Comparison of ENCODE assay signal across 1 cellular context in genomic region chrX:30246769-30247489, GRCh38.
TF ChIP-seq lines count a peak whose summit lies in the region.

A gene with protein sequence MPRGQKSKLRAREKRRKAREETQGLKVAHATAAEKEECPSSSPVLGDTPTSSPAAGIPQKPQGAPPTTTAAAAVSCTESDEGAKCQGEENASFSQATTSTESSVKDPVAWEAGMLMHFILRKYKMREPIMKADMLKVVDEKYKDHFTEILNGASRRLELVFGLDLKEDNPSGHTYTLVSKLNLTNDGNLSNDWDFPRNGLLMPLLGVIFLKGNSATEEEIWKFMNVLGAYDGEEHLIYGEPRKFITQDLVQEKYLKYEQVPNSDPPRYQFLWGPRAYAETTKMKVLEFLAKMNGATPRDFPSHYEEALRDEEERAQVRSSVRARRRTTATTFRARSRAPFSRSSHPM (plus strand): TSS chrX:30247146. CDS start chrX:30250494, 3,348 bp downstream.

TF ChIP-seq in HepG2, 621 proteins besides CTCF, POLR2A, EP300 and RAD21 (continued from another document):
- TF ChIP-seq ZBTB4 (CRISPR knock-in tag; IDR thresholded peaks at IDR 0.05; ENCODE audit: borderline replicate concordance) = no peak
